In the genomic region with DNA sequence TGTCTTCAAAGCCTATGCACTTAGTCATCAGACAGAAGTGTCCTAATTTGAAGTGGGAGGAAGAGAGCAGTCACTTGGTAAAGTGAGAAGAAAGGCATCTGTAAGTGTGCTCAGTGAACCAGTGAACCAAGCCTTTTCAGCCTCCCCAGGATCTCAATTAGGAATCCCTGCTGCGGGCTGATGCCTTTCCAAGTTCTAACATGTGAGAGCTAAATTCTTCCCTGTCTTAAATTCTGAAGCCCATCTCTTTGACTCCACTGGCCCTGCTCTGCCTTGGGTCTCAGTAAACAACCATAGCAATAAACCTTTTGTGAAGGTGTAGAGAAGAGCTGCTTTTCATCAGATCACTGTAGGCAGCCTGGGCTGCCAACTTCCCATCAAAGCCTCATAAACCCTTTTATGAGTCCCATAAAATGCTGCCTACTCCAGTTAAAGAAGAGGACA, we compare ENCODE assay signal across 15 cellular contexts.
"Had no signal": no experiment of that assay in that cellular context is flagged by ENCODE, and none has a peak within 500 bp of the region (broad histone marks: within the 10 kb centered on the region; RNA-seq: fewer than 3 reads in every experiment).

No MANE protein-coding gene starts in this region.

- ATAC-seq: heart left ventricle; lower lobe of right lung; naive thymus-derived CD4-positive, alpha-beta T cell; sciatic nerve; stimulated activated naive B cell treated with anti-CD40 and anti-IgM and Interleukin-4, amounts not matched to agents 10 μg/mL and 1 μg/mL and 100 μg/mL, for 72 hours had no signal

- H3K4me1 ChIP-seq: esophagus squamous epithelium, heart left ventricle, lower lobe of right lung had no signal

- H3K27ac ChIP-seq: esophagus squamous epithelium, lower lobe of right lung had no signal

- H3K27me3 ChIP-seq: esophagus squamous epithelium, heart left ventricle had no signal

- H3K9me3 ChIP-seq: esophagus squamous epithelium, lower lobe of right lung had no signal

- H3K4me3 ChIP-seq: esophagus squamous epithelium, heart left ventricle, lower lobe of right lung had no signal

- DNase-seq: activated CD4-positive, alpha-beta memory T cell treated with anti-CD3 and anti-CD28 coated beads, Interleukin-2, amount 10 ng/mL, durations not matched to agents 7 days and 5 days; activated gamma-delta T cell treated with Interleukin-2 at 50 U/mL for 16 hours; activated naive CD8-positive, alpha-beta T cell treated with anti-CD3 and anti-CD28 coated beads for 36 hours; activated T-cell treated with anti-CD3 and anti-CD28 coated beads, Interleukin-2, amount 50 U/mL, for 48 hours; esophagus squamous epithelium; foreskin fibroblast; heart left ventricle; lower lobe of right lung; midbrain; naive thymus-derived CD4-positive, alpha-beta T cell; nucleus accumbens; stimulated activated CD4-positive, alpha-beta T cell treated with anti-CD3 and anti-CD28 coated beads, Interleukin-2, amount 100 ng/mL, for 24 hours; stimulated activated naive B cell treated with anti-CD40 and anti-IgM and Interleukin-4, amounts not matched to agents 10 μg/mL and 1 μg/mL and 100 μg/mL, for 72 hours; T-helper 9 cell had no signal

- H3K36me3 ChIP-seq: esophagus squamous epithelium, heart left ventricle, lower lobe of right lung had no signal
